1 cellular context compared by ENCODE assay signal in the genomic region with DNA sequence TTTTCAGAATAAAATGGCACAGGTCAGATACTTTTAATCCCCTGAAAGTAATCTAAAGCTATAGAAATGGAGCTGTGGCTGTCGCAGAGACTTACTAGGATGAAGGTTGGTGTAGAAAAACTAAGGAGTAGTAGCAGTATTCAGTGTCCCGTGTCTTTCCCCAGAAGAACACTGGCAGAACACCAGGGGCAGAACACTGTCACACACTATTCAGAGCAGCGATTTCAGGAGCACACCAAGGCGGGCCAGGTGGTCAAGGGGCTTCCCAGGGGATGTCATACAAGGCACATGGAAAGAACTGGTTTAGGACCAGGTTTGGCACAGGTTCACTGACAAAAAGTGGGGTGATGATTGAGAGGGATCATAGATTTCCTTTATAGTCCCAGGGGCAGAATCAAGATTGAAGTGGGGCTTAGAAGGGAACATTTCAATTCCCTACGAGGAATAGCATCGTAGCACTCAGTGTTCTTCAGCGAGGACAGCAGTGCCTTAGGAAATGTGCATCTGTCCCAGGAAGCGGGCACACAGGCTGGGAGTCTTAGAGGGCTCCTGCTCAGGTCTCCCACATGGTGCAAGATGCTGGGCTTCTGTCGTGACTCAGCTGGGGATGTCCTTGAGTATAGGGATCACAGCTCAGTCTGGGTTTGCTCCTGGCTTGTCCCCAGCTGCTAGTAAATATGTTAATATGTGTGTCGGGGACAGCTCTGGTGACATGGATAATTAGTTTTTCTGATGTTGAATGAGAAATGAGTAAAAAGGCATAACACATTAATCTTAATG.
TF ChIP-seq lines count a peak whose summit lies in the region.

No MANE protein-coding gene starts in this region.

TF ChIP-seq in HepG2, 621 proteins besides CTCF, POLR2A, EP300 and RAD21:
- TF ChIP-seq ZNF577 (CRISPR knock-in tag; IDR thresholded peaks at IDR 0.05; ENCODE audit: borderline replicate concordance, low read depth) (no peak), XRCC5 (optimal IDR thresholded peaks at IDR 0.05; ENCODE audit: low read length) (no peak), FOXP1 (IDR thresholded peaks at IDR 0.05) (no peak), FOXP1 (CRISPR knock-in tag; IDR thresholded peaks at IDR 0.05) (no peak), ZNF382 (CRISPR knock-in tag; IDR thresholded peaks at IDR 0.05; ENCODE audit: borderline replicate concordance) (no peak), ZEB1 (IDR thresholded peaks at IDR 0.05; ENCODE audit: insufficient replicate concordance, low read depth) (no peak), KLF9 (CRISPR knock-in tag; IDR thresholded peaks at IDR 0.05; ENCODE audit: low read depth) (no peak), CHCHD3 (CRISPR knock-in tag; IDR thresholded peaks at IDR 0.05) (no peak), ZNF703 (CRISPR knock-in tag; IDR thresholded peaks at IDR 0.05; ENCODE audit: borderline replicate concordance) (no peak), HES4 (CRISPR knock-in tag; IDR thresholded peaks at IDR 0.05; ENCODE audit: borderline replicate concordance) (no peak), HNF4G (IDR thresholded peaks at IDR 0.05; ENCODE audit: borderline replicate concordance, low read depth, low read length) (no peak), HNF4G (CRISPR knock-in tag; IDR thresholded peaks at IDR 0.05; ENCODE audit: borderline replicate concordance, low read depth) (no peak), MXI1 (IDR thresholded peaks at IDR 0.05; ENCODE audit: borderline replicate concordance, low read depth, low read length) (no peak), SIX1 (CRISPR knock-in tag; IDR thresholded peaks at IDR 0.05; ENCODE audit: borderline replicate concordance) (no peak), KAT7 (CRISPR knock-in tag; IDR thresholded peaks at IDR 0.05; ENCODE audit: borderline replicate concordance) (no peak), BCL6 (CRISPR knock-in tag; IDR thresholded peaks at IDR 0.05) (no peak)
- TF ChIP-seq, protein P1, sequence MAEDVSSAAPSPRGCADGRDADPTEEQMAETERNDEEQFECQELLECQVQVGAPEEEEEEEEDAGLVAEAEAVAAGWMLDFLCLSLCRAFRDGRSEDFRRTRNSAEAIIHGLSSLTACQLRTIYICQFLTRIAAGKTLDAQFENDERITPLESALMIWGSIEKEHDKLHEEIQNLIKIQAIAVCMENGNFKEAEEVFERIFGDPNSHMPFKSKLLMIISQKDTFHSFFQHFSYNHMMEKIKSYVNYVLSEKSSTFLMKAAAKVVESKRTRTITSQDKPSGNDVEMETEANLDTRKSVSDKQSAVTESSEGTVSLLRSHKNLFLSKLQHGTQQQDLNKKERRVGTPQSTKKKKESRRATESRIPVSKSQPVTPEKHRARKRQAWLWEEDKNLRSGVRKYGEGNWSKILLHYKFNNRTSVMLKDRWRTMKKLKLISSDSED (CRISPR knock-in tag; IDR thresholded peaks at IDR 0.05): no peak
- TF ChIP-seq, protein P2, sequence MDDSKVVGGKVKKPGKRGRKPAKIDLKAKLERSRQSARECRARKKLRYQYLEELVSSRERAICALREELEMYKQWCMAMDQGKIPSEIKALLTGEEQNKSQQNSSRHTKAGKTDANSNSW (CRISPR knock-in tag; IDR thresholded peaks at IDR 0.05; ENCODE audit: borderline replicate concordance): no peak
- TF ChIP-seq, protein P3, sequence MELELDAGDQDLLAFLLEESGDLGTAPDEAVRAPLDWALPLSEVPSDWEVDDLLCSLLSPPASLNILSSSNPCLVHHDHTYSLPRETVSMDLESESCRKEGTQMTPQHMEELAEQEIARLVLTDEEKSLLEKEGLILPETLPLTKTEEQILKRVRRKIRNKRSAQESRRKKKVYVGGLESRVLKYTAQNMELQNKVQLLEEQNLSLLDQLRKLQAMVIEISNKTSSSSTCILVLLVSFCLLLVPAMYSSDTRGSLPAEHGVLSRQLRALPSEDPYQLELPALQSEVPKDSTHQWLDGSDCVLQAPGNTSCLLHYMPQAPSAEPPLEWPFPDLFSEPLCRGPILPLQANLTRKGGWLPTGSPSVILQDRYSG (CRISPR knock-in tag; IDR thresholded peaks at IDR 0.05): no peak
- TF ChIP-seq, protein P4, sequence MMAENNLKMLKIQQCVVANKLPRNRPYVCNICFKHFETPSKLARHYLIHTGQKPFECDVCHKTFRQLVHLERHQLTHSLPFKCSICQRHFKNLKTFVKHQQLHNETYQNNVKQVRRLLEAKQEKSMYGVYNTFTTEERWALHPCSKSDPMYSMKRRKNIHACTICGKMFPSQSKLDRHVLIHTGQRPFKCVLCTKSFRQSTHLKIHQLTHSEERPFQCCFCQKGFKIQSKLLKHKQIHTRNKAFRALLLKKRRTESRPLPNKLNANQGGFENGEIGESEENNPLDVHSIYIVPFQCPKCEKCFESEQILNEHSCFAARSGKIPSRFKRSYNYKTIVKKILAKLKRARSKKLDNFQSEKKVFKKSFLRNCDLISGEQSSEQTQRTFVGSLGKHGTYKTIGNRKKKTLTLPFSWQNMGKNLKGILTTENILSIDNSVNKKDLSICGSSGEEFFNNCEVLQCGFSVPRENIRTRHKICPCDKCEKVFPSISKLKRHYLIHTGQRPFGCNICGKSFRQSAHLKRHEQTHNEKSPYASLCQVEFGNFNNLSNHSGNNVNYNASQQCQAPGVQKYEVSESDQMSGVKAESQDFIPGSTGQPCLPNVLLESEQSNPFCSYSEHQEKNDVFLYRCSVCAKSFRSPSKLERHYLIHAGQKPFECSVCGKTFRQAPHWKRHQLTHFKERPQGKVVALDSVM (CRISPR knock-in tag; IDR thresholded peaks at IDR 0.05): no peak
